9 cellular contexts compared by ENCODE assay signal in genomic region chr5:134851307-134851923, GRCh38. TPM values are rescaled to one million over a fixed set of nuclear protein-coding genes. Genes with fewer than 3 reads are reported as not detected.
DNase-seq lines count a peak whose midpoint lies in the region; ATAC-seq, FAIRE-seq and TF ChIP-seq lines count a peak whose summit lies in the region.
"Had no signal": no experiment of that assay in that cellular context is flagged by ENCODE, and none has a peak within 500 bp of the region (broad histone marks: within the 10 kb centered on the region; RNA-seq: fewer than 3 reads in every experiment).

No MANE protein-coding gene starts in this region.

- no peak overlapping the region for H3K27ac ChIP-seq in GM12878 (ENCODE audit: control insufficient read depth, insufficient read depth)
- peak overlapping the region; percentile 33 for H3K27ac ChIP-seq in neural progenitor cell
- no peak overlapping the region for H3K27ac ChIP-seq in caudate nucleus (ENCODE audit: low read depth, low read length)

- H3K4me1 Mint-ChIP-seq in neural progenitor cell: peaks cover 13% of the 10 kb centered on the region

- no TSS peak for BruUV-seq in GM12878 (replicated peaks; lab: Mats Ljungman, UMichigan)

- RAD21 ChIA-PET in GM12878 (lab: Charles Lee; ENCODE audit: unreplicated experiment): interaction anchor here (0.7 to 1.8 kb wide), 5 partner anchors 22 to 113 kb away, joined by 3 to 5 read pairs (median 3); partner anchors contain the start of genes CAMLG and PCBD2

- peaks cover 3% of the 10 kb centered on the region for H3K4me1 ChIP-seq in GM12878 (ENCODE audit: control insufficient read depth, insufficient read depth, low read length)
- peaks cover 8% of the 10 kb centered on the region for H3K4me1 ChIP-seq in neural progenitor cell

- peak; percentile 43 for TF ChIP-seq RAD21 in GM12878 (IDR thresholded peaks at IDR 0.05; ENCODE audit: insufficient read depth, low read depth, low read length)

- peaks cover 28% of the 10 kb centered on the region for H3K36me3 Mint-ChIP-seq in neural progenitor cell

- intact Hi-C loops in GM12878 (cut with micrococcal nuclease; ENCODE audit: unreplicated experiment): no loop called here

- no peak overlapping the region for H3K27ac Mint-ChIP-seq in neural progenitor cell

- H3K36me3 ChIP-seq in GM12878 (ENCODE audit: control insufficient read depth in 2 of 2, insufficient read depth in 2 of 2, low read length in 1 of 2) (peaks cover 2 to 16% of the 10 kb centered on the region in 2 experiments), neural progenitor cell (peaks cover 8% of the 10 kb centered on the region)

- no peaks in the 10 kb centered on the region for H3K9me3 ChIP-seq in GM12878 (replicated peaks; ENCODE audit: control insufficient read depth, insufficient read depth, low read length)
- no peaks in the 10 kb centered on the region for H3K9me3 ChIP-seq in neural progenitor cell (ENCODE audit: low read depth)

- DNase-seq in DMS 273 (lab: John Stamatoyannopoulos, UW; ENCODE audit: unreplicated experiment) (peak; percentile 54), DMS 273 treated with DMSO at 0.1 percent for 48 hours (lab: John Stamatoyannopoulos, UW) (no peak), M059J (ENCODE audit: low read depth) (peak; percentile 57), GM12878 (ENCODE audit: low read depth, low spot score) (no peak), neural progenitor cell (ENCODE audit: low spot score) (no peak), amygdala (lab: John Stamatoyannopoulos, UW) (no peak), caudate nucleus (lab: John Stamatoyannopoulos, UW) (no peak), NCI-H2029 treated with DMSO at 0.1 percent for 48 hours (lab: John Stamatoyannopoulos, UW) (no peak)

- H3K4me3 Mint-ChIP-seq in neural progenitor cell: no peak overlapping the region

- TF ChIP-seq CTCF in GM12878 (IDR thresholded peaks at IDR 0.05 in 2 of 3, conservative IDR thresholded peaks at IDR 0.05 in 1 of 3; ENCODE audit: control insufficient read depth in 2 of 3, extremely low read depth in 1 of 3, insufficient read depth in 1 of 3, low read depth in 3 of 3, low read length in 3 of 3): peak; percentile 37 to 64 (median 59); a peak in 5 of 6 replicates
- peak; percentile 36 for TF ChIP-seq CTCF in neural progenitor cell (IDR thresholded peaks at IDR 0.05)

- SMC1A ChIA-PET in GM12878 (lab: Charles Lee; ENCODE audit: uncharacterized antibody, unreplicated experiment): interaction anchor here (0.7 to 1.3 kb wide), 7 partner anchors 8 to 246 kb away, joined by 3 to 6 read pairs (median 3); partner anchors contain the start of gene CAMLG

- H3K4me2 ChIP-seq in GM12878 (ENCODE audit: control insufficient read depth, insufficient read depth) (peak overlapping the region; percentile 9; the same call in 1 of the 2 replicates), neural progenitor cell (no peak overlapping the region)

- no peak overlapping the region for H2AFZ ChIP-seq in GM12878 (ENCODE audit: control insufficient read depth, low read depth, low read length)
- no peak overlapping the region for H2AFZ ChIP-seq in neural progenitor cell (replicated peaks)

- in situ Hi-C loops in GM12878 (cut with MboI): no loop called here

- CTCF ChIA-PET in GM12878 (lab: Yijun Ruan, JAX): interaction anchor here (0.6 to 2.5 kb wide), 11 partner anchors 11 to 547 kb away, joined by 3 to 24 read pairs (median 4); partner anchors contain the start of genes PCBD2 and TXNDC15

- H3K27me3 ChIP-seq in GM12878 (replicated peaks in 1 of 2; ENCODE audit: control insufficient read depth in 2 of 2, insufficient read depth in 2 of 2, low read length in 1 of 2) (no peaks in the 10 kb centered on the region), neural progenitor cell (no peaks in the 10 kb centered on the region)

- peaks cover 10% of the 10 kb centered on the region for H3F3A ChIP-seq in neural progenitor cell (ENCODE audit: low read depth)

- TF ChIP-seq EP300 in GM12878 (IDR thresholded peaks at IDR 0.05; ENCODE audit: borderline replicate concordance in 1 of 2, control insufficient read depth in 1 of 2, low read depth in 2 of 2, low read length in 2 of 2): no peak

- POLR2A ChIA-PET in GM12878 (lab: Charles Lee): interaction anchor here (0.6 kb wide), 1 partner anchor 36 kb away, joined by 3 read pairs; no protein-coding TSS in a partner anchor

- no peaks in the 10 kb centered on the region for H3K27me3 Mint-ChIP-seq in neural progenitor cell (ENCODE audit: insufficient read depth, low read depth)

- H3K79me2 ChIP-seq in GM12878 (ENCODE audit: control insufficient read depth, insufficient read depth, low read length) (peaks cover 42% of the 10 kb centered on the region), neural progenitor cell (ENCODE audit: low read depth) (peaks cover 74% of the 10 kb centered on the region)

- no peak overlapping the region for H3K4me3 ChIP-seq in GM12878
- no peak overlapping the region for H3K4me3 ChIP-seq in neural progenitor cell

- WGBS in GM12878 (ENCODE audit: insufficient coverage, insufficient replicate concordance, low lambda C conversion rate, missing lambda C conversion rate): 0% methylated on average over 1 of the region's 1 CpG

- peak; percentile 35 for FAIRE-seq in GM12878 (lab: Jason Lieb, UNC)
- FAIRE-seq: A204.1 had no signal

- H3K9ac ChIP-seq in GM12878 (ENCODE audit: control insufficient read depth, insufficient read depth, low read length) (no peak overlapping the region), neural progenitor cell (no peak overlapping the region)

- H4K20me1 ChIP-seq in GM12878 (ENCODE audit: control insufficient read depth, insufficient read depth) (no peaks in the 10 kb centered on the region; the same call in 1 of the 2 replicates), neural progenitor cell (ENCODE audit: low read depth) (peaks cover 15% of the 10 kb centered on the region)

- TF ChIP-seq POLR2A in GM12878 (IDR thresholded peaks at IDR 0.05; ENCODE audit: low read depth, low read length): no peak

- peak; percentile 71 for ATAC-seq in GM12878

- H3K9me3 Mint-ChIP-seq in neural progenitor cell: no peaks in the 10 kb centered on the region

RNA-seq across cellular contexts. Expression of gene C5orf24, which starts 5.6 kb away (rescaled TPM):
- total RNA-seq in M059J (2014; rRNA removed; shearing (Covaris generic)): 39.2 and 44.3 TPM in 2 replicates
- 56.4 and 64.1 TPM in 2 replicates for total RNA-seq in GM12878 (2013; cell fraction: nucleolus; rRNA removed)
- total RNA-seq in GM12878 (2014; rRNA removed) (12.9 and 14.6 TPM in 2 replicates), GM12878 (2014; rRNA removed; fragmentation: Illumina TruSeq; extraction: Trizol) (15.0 and 15.8 TPM in 2 replicates), GM12878 (2021) (12.8 and 15.6 TPM in 2 replicates), neural progenitor cell (ENCODE audit: low replicate concordance) (46.5 and 53.3 TPM in 2 replicates)
- 29.2 TPM for polyA plus RNA-seq in GM12878 (2011; ENCODE audit: low read depth)
- polyA plus RNA-seq in GM12878 (2011; rRNA removed) (26.8 and 37.7 TPM in 2 replicates), GM12878 (2014; fragmentation: Illumina TruSeq; extraction: Trizol) (16.5 and 21.6 TPM in 2 replicates), GM12878 (2014; fragmentation: Nextera tagmentation; extraction: Ambion mirVana) (1 to 10 TPM; 5.4 to 5.6 TPM), GM12878 (2014; rRNA removed) (18.2 and 23.1 TPM in 2 replicates), GM12878 (2016; fragmentation: Nextera tagmentation; extraction: Ambion mirVana) (10 to 100 TPM; 15.6 to 16.3 TPM)
- 8.4 and 10.4 TPM in 2 replicates for polyA plus RNA-seq in GM12878 (2011; cell fraction: cytosol; rRNA removed)
- polyA plus RNA-seq in GM12878 (2011; cell fraction: nucleus; rRNA removed): 19.6 and 23.2 TPM in 2 replicates
- polyA plus RNA-seq in GM12878 (2012): 11.3 and 13.8 TPM in 2 replicates
- polyA minus RNA-seq in GM12878 (2011; rRNA and poly(A)+ RNA removed): 21.7 and 25.1 TPM in 2 replicates
- polyA minus RNA-seq in GM12878 (2011; cell fraction: cytosol; rRNA and poly(A)+ RNA removed): 5.5 and 6.3 TPM in 2 replicates
- polyA minus RNA-seq in GM12878 (2011; cell fraction: nucleus; rRNA and poly(A)+ RNA removed): 23.7 and 36.5 TPM in 2 replicates

RNA-seq across cellular contexts. Expression of gene TXNDC15, which starts 22.8 kb away (rescaled TPM):
- 90.4 and 95.7 TPM in 2 replicates for total RNA-seq in M059J (2014; rRNA removed; shearing (Covaris generic))
- total RNA-seq in GM12878 (2013; cell fraction: nucleolus; rRNA removed): 51.0 and 53.7 TPM in 2 replicates
- total RNA-seq in GM12878 (2014; rRNA removed): 27.4 and 31.3 TPM in 2 replicates
- 52.1 and 53.0 TPM in 2 replicates for total RNA-seq in GM12878 (2014; rRNA removed; fragmentation: Illumina TruSeq; extraction: Trizol)
- 39.3 and 40.7 TPM in 2 replicates for total RNA-seq in GM12878 (2021)
- 22.9 TPM for polyA plus RNA-seq in GM12878 (2011; ENCODE audit: low read depth)
- polyA plus RNA-seq in GM12878 (2011; rRNA removed): 35.5 and 49.9 TPM in 2 replicates
- 37.2 and 64.1 TPM in 2 replicates for polyA plus RNA-seq in GM12878 (2011; cell fraction: cytosol; rRNA removed)
- 20.7 and 27.2 TPM in 2 replicates for polyA plus RNA-seq in GM12878 (2011; cell fraction: nucleus; rRNA removed)
- polyA plus RNA-seq in GM12878 (2012): 28.2 and 36.9 TPM in 2 replicates
- 33.4 and 40.0 TPM in 2 replicates for polyA plus RNA-seq in GM12878 (2014; fragmentation: Illumina TruSeq; extraction: Trizol)
- polyA plus RNA-seq in GM12878 (2014; fragmentation: Nextera tagmentation; extraction: Ambion mirVana): 10 to 100 TPM in 1 of 2 experiments, 1 to 10 TPM in 1; 8.1 to 17.9 TPM
- 45.6 and 60.6 TPM in 2 replicates for polyA plus RNA-seq in GM12878 (2014; rRNA removed)
- 10 to 100 TPM; 45.8 to 47.1 TPM for polyA plus RNA-seq in GM12878 (2016; fragmentation: Nextera tagmentation; extraction: Ambion mirVana)
- polyA minus RNA-seq in GM12878 (2011; rRNA and poly(A)+ RNA removed): 39.1 and 48.5 TPM in 2 replicates
- 11.3 and 12.7 TPM in 2 replicates for polyA minus RNA-seq in GM12878 (2011; cell fraction: cytosol; rRNA and poly(A)+ RNA removed)
- 4.5 and 9.9 TPM in 2 replicates for polyA minus RNA-seq in GM12878 (2011; cell fraction: nucleus; rRNA and poly(A)+ RNA removed)
- 36.6 and 52.2 TPM in 2 replicates for total RNA-seq in neural progenitor cell (ENCODE audit: low replicate concordance)

RNA-seq across cellular contexts. Expression of gene PCBD2, which starts 53.5 kb away (rescaled TPM):
- 2.8 and 6.0 TPM in 2 replicates for total RNA-seq in M059J (2014; rRNA removed; shearing (Covaris generic))
- total RNA-seq in GM12878 (2013; cell fraction: nucleolus; rRNA removed): 5.3 and 9.1 TPM in 2 replicates
- total RNA-seq in GM12878 (2014; rRNA removed): 6.6 and 7.5 TPM in 2 replicates
- total RNA-seq in GM12878 (2014; rRNA removed; fragmentation: Illumina TruSeq; extraction: Trizol): 4.8 and 5.7 TPM in 2 replicates
- 6.0 and 7.4 TPM in 2 replicates for total RNA-seq in GM12878 (2021)
- 3.2 TPM for polyA plus RNA-seq in GM12878 (2011; ENCODE audit: low read depth)
- polyA plus RNA-seq in GM12878 (2011; rRNA removed): 6.8 and 8.3 TPM in 2 replicates
- 4.1 and 4.8 TPM in 2 replicates for polyA plus RNA-seq in GM12878 (2011; cell fraction: cytosol; rRNA removed)
- 2.6 and 3.7 TPM in 2 replicates for polyA plus RNA-seq in GM12878 (2011; cell fraction: nucleus; rRNA removed)
- 4.5 and 4.6 TPM in 2 replicates for polyA plus RNA-seq in GM12878 (2012)
- polyA plus RNA-seq in GM12878 (2014; fragmentation: Illumina TruSeq; extraction: Trizol): 5.4 and 7.0 TPM in 2 replicates
- 1 to 10 TPM; 6.7 to 7.0 TPM for polyA plus RNA-seq in GM12878 (2014; fragmentation: Nextera tagmentation; extraction: Ambion mirVana)
- 4.3 and 6.5 TPM in 2 replicates for polyA plus RNA-seq in GM12878 (2014; rRNA removed)
- polyA plus RNA-seq in GM12878 (2016; fragmentation: Nextera tagmentation; extraction: Ambion mirVana): 10 to 100 TPM; 10.8 to 13.6 TPM
- 2.3 and 2.8 TPM in 2 replicates for polyA minus RNA-seq in GM12878 (2011; rRNA and poly(A)+ RNA removed)
- 1.7 and 2.7 TPM in 2 replicates for polyA minus RNA-seq in GM12878 (2011; cell fraction: cytosol; rRNA and poly(A)+ RNA removed)
- 1.6 and 2.7 TPM in 2 replicates for polyA minus RNA-seq in GM12878 (2011; cell fraction: nucleus; rRNA and poly(A)+ RNA removed)
- total RNA-seq in neural progenitor cell (ENCODE audit: low replicate concordance): 2.2 and 5.0 TPM in 2 replicates

Comparison
In these comparisons a context has a peak if more than half of its experiments do, and no peak if none do; other contexts are left out.
1. DNase-seq: peak in DMS 273 (single experiment) and M059J (single experiment); none in DMS 273 treated with DMSO at 0.1 percent for 48 hours (single experiment), GM12878 (single experiment), neural progenitor cell (single experiment), amygdala (0 of 56), caudate nucleus (0 of 61) and NCI-H2029 treated with DMSO at 0.1 percent for 48 hours (single experiment).